ENCODE assay signal across 1 cellular context in the genomic region with DNA sequence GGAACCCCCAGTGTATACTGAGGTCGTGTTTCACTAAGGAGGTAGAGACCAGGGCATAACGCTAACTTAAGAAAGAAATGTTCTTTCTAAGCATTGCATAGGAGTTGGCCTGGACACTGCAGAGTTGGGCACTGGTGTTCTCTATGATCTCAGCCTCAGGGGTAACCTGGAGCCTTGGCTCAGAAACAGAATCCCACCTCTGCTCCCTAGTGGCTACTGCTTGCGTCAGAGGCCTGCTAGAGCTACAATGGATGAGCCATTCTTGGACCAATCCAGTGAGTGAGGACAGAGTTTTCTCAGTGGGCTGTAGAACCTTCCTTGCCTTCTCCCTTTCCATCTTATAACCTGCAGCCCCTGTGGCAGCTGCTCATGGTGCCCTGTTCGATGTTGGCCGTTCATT.
TF ChIP-seq lines count a peak whose summit lies in the region.

No MANE protein-coding gene starts in this region.

TF ChIP-seq in H1, 55 proteins besides CTCF, POLR2A, EP300 and RAD21:
- no peak for TF ChIP-seq ATF2 (IDR thresholded peaks at IDR 0.05; ENCODE audit: low read length)
- no peak for TF ChIP-seq BCL11A (IDR thresholded peaks at IDR 0.05; ENCODE audit: low read depth in 2 of 2, low read length in 2 of 2)
- TF ChIP-seq MAFK (IDR thresholded peaks at IDR 0.05; ENCODE audit: low read depth, low read length), result no peak
- TF ChIP-seq CTBP2 (IDR thresholded peaks at IDR 0.05; ENCODE audit: borderline replicate concordance, insufficient read depth, insufficient read length, low read length), result no peak
- TF ChIP-seq SUZ12 (IDR thresholded peaks at IDR 0.05; ENCODE audit: low read length), result no peak
- TF ChIP-seq EGR1 (IDR thresholded peaks at IDR 0.05; ENCODE audit: borderline replicate concordance, low read depth, low read length), result no peak
- TF ChIP-seq POLR2AphosphoS5 (IDR thresholded peaks at IDR 0.05; ENCODE audit: low read depth, low read length), result no peak
- no peak for TF ChIP-seq CREB1 (IDR thresholded peaks at IDR 0.05)
- TF ChIP-seq SIN3A (conservative IDR thresholded peaks at IDR 0.05 in 1 of 2, IDR thresholded peaks at IDR 0.05 in 1 of 2; ENCODE audit: low read depth in 1 of 2, low read length in 2 of 2), result no peak
- TF ChIP-seq POU5F1 (IDR thresholded peaks at IDR 0.05; ENCODE audit: low read depth, low read length), result no peak
- no peak for TF ChIP-seq TCF12 (IDR thresholded peaks at IDR 0.05; ENCODE audit: low read depth, low read length)
- no peak for TF ChIP-seq TAF7 (optimal IDR thresholded peaks at IDR 0.05; ENCODE audit: borderline replicate concordance, low read depth, low read length)
- TF ChIP-seq HDAC2 (IDR thresholded peaks at IDR 0.05; ENCODE audit: borderline replicate concordance in 1 of 2, low read depth in 2 of 2, low read length in 2 of 2), result no peak
- TF ChIP-seq SAP30 (IDR thresholded peaks at IDR 0.05; ENCODE audit: insufficient read depth, insufficient replicate concordance, low read length), result no peak
- no peak for TF ChIP-seq GTF2F1 (IDR thresholded peaks at IDR 0.05; ENCODE audit: borderline replicate concordance, low read depth, low read length)
- TF ChIP-seq ATF3 (IDR thresholded peaks at IDR 0.05; ENCODE audit: insufficient read depth, low read depth, low read length), result no peak
- no peak for TF ChIP-seq SRF (IDR thresholded peaks at IDR 0.05; ENCODE audit: low read depth, low read length)
- TF ChIP-seq TBP (IDR thresholded peaks at IDR 0.05; ENCODE audit: low read depth, low read length), result no peak
- TF ChIP-seq CHD2 (IDR thresholded peaks at IDR 0.05; ENCODE audit: low read length), result no peak
